7 cellular contexts compared by ENCODE assay signal in the genomic region with DNA sequence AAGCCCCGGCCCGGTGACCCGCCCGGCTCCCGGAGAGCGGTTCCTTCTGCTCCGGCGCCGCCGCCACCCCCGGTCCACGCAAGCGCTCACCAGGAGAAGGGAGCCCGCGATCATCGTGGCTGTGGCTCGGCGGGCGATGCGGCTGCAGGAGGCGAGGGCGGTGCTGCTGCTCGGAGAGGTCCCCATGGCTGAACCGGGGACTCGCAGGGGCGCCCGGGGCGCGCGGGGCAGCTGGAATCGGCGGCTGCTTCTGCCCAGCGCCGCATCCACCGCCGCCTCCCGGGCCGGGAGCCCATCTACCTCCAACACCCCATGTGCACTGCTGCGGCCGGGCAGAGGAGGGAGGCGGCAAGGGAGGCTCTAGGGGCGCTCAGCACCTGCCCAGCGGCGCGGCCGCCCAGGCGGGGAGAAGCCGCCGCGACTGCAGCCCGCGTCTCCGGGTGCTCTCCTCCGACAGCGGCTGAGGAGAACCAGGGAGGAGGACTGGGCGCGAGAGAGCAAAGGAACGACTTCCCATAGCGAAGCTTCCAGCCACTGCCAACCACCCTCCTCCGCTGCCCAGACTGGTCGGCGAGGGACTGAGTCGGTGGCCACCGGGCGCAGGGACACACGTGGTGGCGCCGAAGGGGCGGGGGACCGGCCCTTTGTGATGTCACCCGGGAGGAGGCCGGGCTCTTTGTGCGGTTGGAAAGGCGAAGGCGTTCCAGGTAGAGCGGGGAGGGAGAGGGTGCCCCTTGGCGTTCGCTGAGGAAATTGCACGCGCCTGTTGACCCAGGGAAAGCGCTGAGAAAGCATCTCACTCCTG.
DNase-seq lines count a peak whose midpoint lies in the region; ATAC-seq and TF ChIP-seq lines count a peak whose summit lies in the region.

Gene TNFRSF21, minus strand, starts transcription at position 580 of the 805 bp plus-strand sequence. Its CDS starts 394 bp downstream, at position 186.

- TF ChIP-seq CTCF in GM13977 (IDR thresholded peaks at IDR 0.05; ENCODE audit: extremely low read depth, insufficient read depth, missing control alignments) (peak; percentile 93), astrocyte of the spinal cord (IDR thresholded peaks at IDR 0.05; ENCODE audit: low read depth, low read length) (peak; percentile 97)

- H3K9me3 Mint-ChIP-seq in T-helper 2 cell treated with Interferon-gamma antibody and Interleukin-4, amounts not matched to agents 5 μg/mL and 100 μg/mL, for 36 hours = no peaks in the 10 kb centered on the region

- peaks cover 6% of the 10 kb centered on the region for H3K4me1 Mint-ChIP-seq in T-helper 2 cell treated with Interferon-gamma antibody and Interleukin-4, amounts not matched to agents 5 μg/mL and 100 μg/mL, for 36 hours (ENCODE audit: low read depth)

- peak within 1 kb of the TSS; percentile 53 for H3K4me3 ChIP-seq in astrocyte of the spinal cord (ENCODE audit: low read depth, low read length)

- H3K27me3 Mint-ChIP-seq in T-helper 2 cell treated with Interferon-gamma antibody and Interleukin-4, amounts not matched to agents 5 μg/mL and 100 μg/mL, for 36 hours (ENCODE audit: low read depth) = peaks cover 73% of the 10 kb centered on the region

- H3K4me3 Mint-ChIP-seq in T-helper 2 cell treated with Interferon-gamma antibody and Interleukin-4, amounts not matched to agents 5 μg/mL and 100 μg/mL, for 36 hours = peak within 1 kb of the TSS; percentile 58

- in situ Hi-C loops in GM13977 (cut with MboI; ENCODE audit: low pct_unique_long_range_greater_than_20kb, low sequenced_read_pairs, unreplicated experiment) (loop anchor here (5.0 kb wide), 1 partner anchor 212 kb away; no protein-coding TSS in a partner anchor), astrocyte of the spinal cord (cut with HindIII; ENCODE audit: low sequenced_read_pairs) (no loop called here)

- H3K27ac Mint-ChIP-seq in T-helper 2 cell treated with Interferon-gamma antibody and Interleukin-4, amounts not matched to agents 5 μg/mL and 100 μg/mL, for 36 hours = no peak within 1 kb of the TSS

- DNase-seq in GM13977 (ENCODE audit: low spot score) (peak; percentile 91), NCI-H1694 (lab: John Stamatoyannopoulos, UW) (peak; percentile 62), astrocyte of the spinal cord (ENCODE audit: low read depth, low spot score) (peak; percentile 91), hippocampal formation (lab: John Stamatoyannopoulos, UW) (peak; percentile 88 to 94), retina (peak; percentile 97)
- DNase-seq in T-helper 2 cell treated with Interferon-gamma antibody and Interleukin-4, amounts not matched to agents 5 μg/mL and 100 μg/mL, for 36 hours (ENCODE audit: low spot score) = peak; percentile 88

- H3K36me3 Mint-ChIP-seq in T-helper 2 cell treated with Interferon-gamma antibody and Interleukin-4, amounts not matched to agents 5 μg/mL and 100 μg/mL, for 36 hours (ENCODE audit: low read depth) = no peaks in the 10 kb centered on the region

- ATAC-seq in HG02884 (IDR thresholded peaks at IDR 0.05; ENCODE audit: unreplicated experiment) = peak; percentile 99

Comparison
In these comparisons a context has a peak if more than half of its experiments do, and no peak if none do; other contexts are left out.
1. Peak in every context shown above with its lines: DNase-seq, ATAC-seq and H3K4me3 ChIP-seq.